In genomic region chr16:48547530-48547929, GRCh38 we compare ENCODE assay signal across 21 cellular contexts.
"Had no signal": no experiment of that assay in that cellular context is flagged by ENCODE, and none has a peak within 500 bp of the region (broad histone marks: within the 10 kb centered on the region; RNA-seq: fewer than 3 reads in every experiment).

No MANE protein-coding gene starts in this region.

- H3K27ac ChIP-seq: body of pancreas, parathyroid adenoma, skin epidermis, stomach, testis, upper lobe of right lung had no signal

- H3K27me3 ChIP-seq: body of pancreas, stomach, testis, upper lobe of right lung had no signal

- ATAC-seq: activated naive CD4-positive, alpha-beta T cell treated with anti-CD3 and anti-CD28 coated beads, Interleukin-2, amount 50 U/mL, for 72 hours; naive thymus-derived CD4-positive, alpha-beta T cell; upper lobe of right lung had no signal

- H3K4me3 Mint-ChIP-seq: immature natural killer cell; naive thymus-derived CD4-positive, alpha-beta T cell; T-helper 2 cell treated with Interferon-gamma antibody and Interleukin-4, amounts not matched to agents 5 μg/mL and 100 μg/mL, for 36 hours had no signal

- H3K4me1 ChIP-seq: parathyroid adenoma, testis, upper lobe of right lung had no signal

- H3K9me3 ChIP-seq: body of pancreas, mucosa of descending colon, stomach, testis, upper lobe of right lung had no signal

- H3K4me3 ChIP-seq: body of pancreas, mucosa of descending colon, skin epidermis, stomach, testis, upper lobe of right lung had no signal

- H3K9me3 Mint-ChIP-seq: activated naive CD4-positive, alpha-beta T cell treated with anti-CD3 and anti-CD28 coated beads, Interleukin-2, amount 50 U/mL, for 72 hours; immature natural killer cell; naive thymus-derived CD4-positive, alpha-beta T cell; T-helper 2 cell treated with Interferon-gamma antibody and Interleukin-4, amounts not matched to agents 5 μg/mL and 100 μg/mL, for 36 hours had no signal

- H3K27ac Mint-ChIP-seq: T-helper 2 cell treated with Interferon-gamma antibody and Interleukin-4, amounts not matched to agents 5 μg/mL and 100 μg/mL, for 36 hours had no signal

- H3K27me3 Mint-ChIP-seq: naive thymus-derived CD4-positive, alpha-beta T cell had no signal

- DNase-seq: activated CD4-positive, alpha-beta T cell treated with anti-CD3 and anti-CD28 coated beads, Interleukin-2, amount 50 U/mL, for 1 hour; activated CD4-positive, CD25-positive, alpha-beta regulatory T cell; activated gamma-delta T cell; amygdala; body of pancreas; cortex of kidney; effector CD8-positive, alpha-beta T cell; foreskin fibroblast; immature natural killer cell; mammary epithelial cell; mucosa of descending colon; naive thymus-derived CD4-positive, alpha-beta T cell; stimulated activated CD4-positive, alpha-beta T cell treated with anti-CD3 and anti-CD28 coated beads, Interleukin-4, amount 100 ng/mL, for 24 hours; stimulated activated CD8-positive, alpha-beta memory T cell treated with anti-CD3 and anti-CD28 coated beads, Interleukin-4, amount 100 ng/mL, for 48 hours; stomach; testis; upper lobe of right lung had no signal
